Comparison of ENCODE assay signal across 1 cellular context in the genomic region with DNA sequence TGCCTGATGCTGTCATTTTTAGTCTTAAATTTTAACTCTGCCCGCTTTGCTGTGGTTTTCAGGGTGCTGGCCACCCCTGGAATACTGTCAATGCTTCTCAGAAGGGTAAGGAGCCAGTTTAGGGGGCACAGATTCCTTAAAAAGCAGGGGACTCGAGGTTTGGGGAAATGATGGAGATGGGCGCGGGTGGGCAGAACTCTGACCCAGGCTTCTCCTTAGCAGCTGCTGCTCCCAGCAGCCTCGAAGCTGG.
TF ChIP-seq lines count a peak whose summit lies in the region.

No MANE protein-coding gene starts in this region.

TF ChIP-seq in GM12878, 131 proteins besides CTCF, POLR2A, EP300 and RAD21:
- TF ChIP-seq CREB1 (IDR thresholded peaks at IDR 0.05; ENCODE audit: low read depth) = no peak
- TF ChIP-seq RCOR1 (conservative IDR thresholded peaks at IDR 0.05; ENCODE audit: low read depth, low read length) = no peak
